Comparison of ENCODE assay signal across 1 cellular context in genomic region chr19:48196933-48197665, GRCh38.
TF ChIP-seq lines count a peak whose summit lies in the region.

No MANE protein-coding gene starts in this region.

TF ChIP-seq in GM23338, 12 proteins besides CTCF, POLR2A, EP300 and RAD21 (continued from another document):
- TF ChIP-seq ZNF462 (CRISPR knock-in tag; IDR thresholded peaks at IDR 0.05): no peak
TF ChIP-seq in GM23338: peak in this region for 0.
